In genomic region chr10:70355234-70356021, GRCh38 we compare ENCODE assay signal across 8 cellular contexts. TPM values are rescaled to one million over a fixed set of nuclear protein-coding genes. Genes with fewer than 3 reads are reported as not detected.
DNase-seq lines count a peak whose midpoint lies in the region; ATAC-seq, FAIRE-seq and TF ChIP-seq lines count a peak whose summit lies in the region.

No MANE protein-coding gene starts in this region.

- H4K20me1 ChIP-seq in OCI-LY7 (ENCODE audit: insufficient read depth, low read length) (no peaks in the 10 kb centered on the region), GM23248 (ENCODE audit: insufficient read depth) (no peaks in the 10 kb centered on the region)

- BruUV-seq in OCI-LY7 (replicated peaks; lab: Mats Ljungman, UMichigan): no TSS peak

- no peaks in the 10 kb centered on the region for H3K36me3 Mint-ChIP-seq in activated CD4-positive, alpha-beta T cell treated with anti-CD3 and anti-CD28 coated beads, Interleukin-2, amount 10 ng/mL, durations not matched to agents 24 days and 14 days (ENCODE audit: low read depth)

- POLR2A ChIA-PET in OCI-LY7 (lab: Charles Lee): interaction anchor here (0.5 to 2.6 kb wide), 12 partner anchors 18 to 208 kb away, joined by 3 to 9 read pairs (median 5); partner anchors contain the start of genes PPA1 and TYSND1

- H3K79me2 ChIP-seq in OCI-LY7 (ENCODE audit: insufficient read depth, low read depth, low read length) (no peaks in the 10 kb centered on the region), GM23248 (ENCODE audit: insufficient read depth) (no peaks in the 10 kb centered on the region)

- TF ChIP-seq CTCF in OCI-LY7 (conservative IDR thresholded peaks at IDR 0.05; ENCODE audit: low read length) (no peak), mucosa of descending colon (IDR thresholded peaks at IDR 0.05) (no peak)

- no peaks in the 10 kb centered on the region for H3K27me3 ChIP-seq in GM23248 (replicated peaks; ENCODE audit: insufficient read depth)

- H3K27ac ChIP-seq in OCI-LY7 (ENCODE audit: low read depth, low read length, poor library complexity, severe bottlenecking) (peak overlapping the region; percentile 32), GM23248 (no peak overlapping the region)

- in situ Hi-C loops in GM23248 (cut with MboI): no loop called here

- intact Hi-C loops in activated CD4-positive, alpha-beta T cell treated with anti-CD3 and anti-CD28 coated beads, Interleukin-2, amount 10 ng/mL, durations not matched to agents 24 days and 14 days (cut with micrococcal nuclease): no loop called here
- intact Hi-C loops in OCI-LY7 (cut with micrococcal nuclease; ENCODE audit: unreplicated experiment): no loop called here
- intact Hi-C loops in mucosa of descending colon (cut with DNase I, micrococcal nuclease): no loop called here

- no peaks in the 10 kb centered on the region for H3K9me2 ChIP-seq in OCI-LY7 (ENCODE audit: insufficient read depth, low read length)
- no peaks in the 10 kb centered on the region for H3K9me2 ChIP-seq in GM23248 (ENCODE audit: insufficient read depth)

- H3K4me3 ChIP-seq in OCI-LY7 (ENCODE audit: low read depth, low read length, poor library complexity, severe bottlenecking) (peak overlapping the region; percentile 50), mucosa of descending colon (no peak overlapping the region), GM23248 (no peak overlapping the region)

- peak overlapping the region; percentile 74 for H3K4me2 ChIP-seq in OCI-LY7 (ENCODE audit: low read length)
- H3K4me2 ChIP-seq in GM23248 (ENCODE audit: unreplicated experiment): no peak overlapping the region

- peak; percentile 71 for DNase-seq in activated CD4-positive, alpha-beta T cell treated with anti-CD3 and anti-CD28 coated beads, Interleukin-2, amount 10 ng/mL, durations not matched to agents 24 days and 14 days
- DNase-seq in activated CD4-positive, alpha-beta T cell treated with anti-CD3 and anti-CD28 coated beads for 4 hours: no peak
- DNase-seq in OCI-LY7 (ENCODE audit: low spot score) (peak; percentile 61), mucosa of descending colon (no peak), foreskin melanocyte (no peak), urothelium cell line (ENCODE audit: low spot score) (no peak), GM23248 (no peak)

- H3F3A ChIP-seq in GM23248 (ENCODE audit: insufficient read depth): peaks cover 5% of the 10 kb centered on the region; the same call in 1 of the 2 replicates

- H2AFZ ChIP-seq in OCI-LY7 (ENCODE audit: low read length) (peak overlapping the region; percentile 72), GM23248 (no peak overlapping the region)

- H3K9me3 ChIP-seq in OCI-LY7 (ENCODE audit: low read length) (no peaks in the 10 kb centered on the region), mucosa of descending colon (no peaks in the 10 kb centered on the region), GM23248 (ENCODE audit: low read depth) (no peaks in the 10 kb centered on the region)

- H3K4me1 ChIP-seq in OCI-LY7 (ENCODE audit: insufficient read depth, low read length, poor library complexity, severe bottlenecking) (peaks cover 45% of the 10 kb centered on the region), mucosa of descending colon (ENCODE audit: low read depth) (peaks cover 5% of the 10 kb centered on the region), GM23248 (ENCODE audit: insufficient read depth) (0 out of 2 replicates have a peak, but pooled peaks cover 4% of the 10 kb centered on the region)

- H3K36me3 ChIP-seq in OCI-LY7 (ENCODE audit: insufficient read depth, low read length) (no peaks in the 10 kb centered on the region), mucosa of descending colon (ENCODE audit: low read depth) (no peaks in the 10 kb centered on the region), GM23248 (ENCODE audit: low read depth) (no peaks in the 10 kb centered on the region)

- peak overlapping the region; percentile 81 for H3K27ac Mint-ChIP-seq in activated CD4-positive, alpha-beta T cell treated with anti-CD3 and anti-CD28 coated beads, Interleukin-2, amount 10 ng/mL, durations not matched to agents 24 days and 14 days

- H3K27me3 Mint-ChIP-seq in activated CD4-positive, alpha-beta T cell treated with anti-CD3 and anti-CD28 coated beads, Interleukin-2, amount 10 ng/mL, durations not matched to agents 24 days and 14 days: no peaks in the 10 kb centered on the region

- FAIRE-seq in urothelium cell line (lab: Jason Lieb, UNC): no peak

- peak; percentile 69 for ATAC-seq in HG02852 (IDR thresholded peaks at IDR 0.05; ENCODE audit: unreplicated experiment)
- ATAC-seq in mucosa of descending colon: peak; percentile 52

- WGBS in GM23248 (ENCODE audit: low coverage in 1 of 2, low lambda C conversion rate in 2 of 2, missing lambda C conversion rate in 2 of 2), 2 experiments: 84 to 85% methylated on average over 18 of the region's 18 CpGs

- no peaks in the 10 kb centered on the region for H3K9me3 Mint-ChIP-seq in activated CD4-positive, alpha-beta T cell treated with anti-CD3 and anti-CD28 coated beads, Interleukin-2, amount 10 ng/mL, durations not matched to agents 24 days and 14 days

- peaks cover 21% of the 10 kb centered on the region for H3K4me1 Mint-ChIP-seq in activated CD4-positive, alpha-beta T cell treated with anti-CD3 and anti-CD28 coated beads, Interleukin-2, amount 10 ng/mL, durations not matched to agents 24 days and 14 days

- CTCF ChIA-PET in OCI-LY7 (lab: Charles Lee; ENCODE audit: unreplicated experiment): interaction anchor here (1.1 to 1.4 kb wide), 3 partner anchors 8 to 134 kb away, joined by 3 to 9 read pairs (median 5); no protein-coding TSS in a partner anchor

- peak overlapping the region; percentile 72 for H3K4me3 Mint-ChIP-seq in activated CD4-positive, alpha-beta T cell treated with anti-CD3 and anti-CD28 coated beads, Interleukin-2, amount 10 ng/mL, durations not matched to agents 24 days and 14 days

- no peak overlapping the region for H3K9ac ChIP-seq in GM23248

RNA-seq across cellular contexts. Expression of gene LRRC20, which starts 27.0 kb away (rescaled TPM):
- 17.2 and 18.7 TPM in 2 replicates for total RNA-seq in activated CD4-positive, alpha-beta T cell treated with anti-CD3 and anti-CD28 coated beads, Interleukin-2, amount 10 ng/mL, durations not matched to agents 24 days and 14 days
- total RNA-seq in OCI-LY7 (2014; rRNA removed; shearing (Covaris generic)): 5.8 and 6.1 TPM in 2 replicates
- total RNA-seq in OCI-LY7 (2022) (12.2 and 12.8 TPM in 2 replicates), mucosa of descending colon (10 to 100 TPM in 1 of 3 donors, 1 to 10 TPM in 2; 2.9 to 14.5 (median 5.4) TPM)
- 4.9 and 6.6 TPM in 2 replicates for total RNA-seq in GM23248 (2014; rRNA removed; shearing (Covaris generic))
- 1.5 and 1.8 TPM in 2 replicates for polyA plus RNA-seq in GM23248 (2016; fragmentation: Nextera tagmentation; extraction: Ambion mirVana)

RNA-seq across cellular contexts. Expression of gene EIF4EBP2, which starts 48.5 kb away (rescaled TPM):
- total RNA-seq in activated CD4-positive, alpha-beta T cell treated with anti-CD3 and anti-CD28 coated beads, Interleukin-2, amount 10 ng/mL, durations not matched to agents 24 days and 14 days: 37.6 and 38.3 TPM in 2 replicates
- total RNA-seq in OCI-LY7 (2014; rRNA removed; shearing (Covaris generic)): 20.3 and 24.5 TPM in 2 replicates
- total RNA-seq in OCI-LY7 (2022) (59.8 and 64.4 TPM in 2 replicates), mucosa of descending colon (100 to 1,000 TPM in 2 of 3 donors, 10 to 100 TPM in 1; 88.1 to 131 (median 105) TPM)
- 32.0 and 34.8 TPM in 2 replicates for total RNA-seq in GM23248 (2014; rRNA removed; shearing (Covaris generic))
- 18.2 and 18.4 TPM in 2 replicates for polyA plus RNA-seq in GM23248 (2016; fragmentation: Nextera tagmentation; extraction: Ambion mirVana)

Comparison
In these comparisons a context has a peak if more than half of its experiments do, and no peak if none do; other contexts are left out.
1. DNase-seq: peak in activated CD4-positive, alpha-beta T cell treated with anti-CD3 and anti-CD28 coated beads, Interleukin-2, amount 10 ng/mL, durations not matched to agents 24 days and 14 days (single experiment) and OCI-LY7 (single experiment); none in activated CD4-positive, alpha-beta T cell treated with anti-CD3 and anti-CD28 coated beads for 4 hours (0 of 2), mucosa of descending colon (0 of 3), foreskin melanocyte (single experiment), urothelium cell line (single experiment) and GM23248 (single experiment).